ENCODE assay signal across 18 cellular contexts in the genomic region with DNA sequence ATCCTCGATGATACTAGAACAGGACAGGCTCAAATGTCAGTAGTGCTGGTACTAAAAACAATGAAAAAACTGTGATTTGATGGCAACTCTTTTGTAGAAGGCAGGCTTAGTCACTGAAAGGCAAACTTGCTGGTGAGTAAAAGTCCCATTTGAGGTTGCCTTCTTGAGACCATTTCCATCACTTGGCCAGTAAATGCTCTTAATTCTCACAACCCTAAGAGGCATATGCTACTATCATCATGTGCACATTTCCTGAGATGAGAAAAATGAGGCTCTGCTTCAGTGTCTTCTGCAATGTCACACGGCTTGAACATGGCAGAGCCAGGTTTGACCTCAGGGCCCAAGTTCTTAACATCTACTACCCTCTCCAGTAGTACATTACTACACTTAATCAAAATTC. TPM values are rescaled to one million over a fixed set of nuclear protein-coding genes. Genes with fewer than 3 reads are reported as not detected.
A peak's percentile ranks its signal among the peaks of the same experiment; 100 is the strongest.
DNase-seq lines count a peak whose midpoint lies in the region; ATAC-seq and TF ChIP-seq lines count a peak whose summit lies in the region.
"Had no signal": no experiment of that assay in that cellular context is flagged by ENCODE, and none has a peak within 500 bp of the region (broad histone marks: within the 10 kb centered on the region; RNA-seq: fewer than 3 reads in every experiment).

No MANE protein-coding gene starts in this region.

- H3K9ac ChIP-seq in SU-DHL-6 (ENCODE audit: low read length), result no peak overlapping the region
- no peak overlapping the region for H3K9ac ChIP-seq in neural progenitor cell
- H3K9ac ChIP-seq: parathyroid adenoma had no signal

- no peak overlapping the region for H3K4me3 ChIP-seq in SU-DHL-6 (ENCODE audit: insufficient read depth, low read length, poor library complexity, severe bottlenecking)
- H3K4me3 ChIP-seq in neural progenitor cell, result no peak overlapping the region
- H3K4me3 ChIP-seq: mucosa of descending colon, SJCRH30 had no signal

- H3K27ac Mint-ChIP-seq in natural killer cell (peak overlapping the region; percentile 29 to 78), neural progenitor cell (no peak overlapping the region)
- H3K27ac Mint-ChIP-seq in natural killer cell treated with Interleukin-12 subunit alpha and Interleukin-12 subunit beta and Interleukin-15 and Interleukin-18, amount 100 ng/mL, for 72 hours, result peak overlapping the region in 1 of 2 donors; percentile 15

- H3K4me1 ChIP-seq in neural progenitor cell, result peaks cover 31% of the 10 kb centered on the region
- H3K4me1 ChIP-seq: parathyroid adenoma had no signal

- TF ChIP-seq CTCF in natural killer cell (IDR thresholded peaks at IDR 0.05) (no peak), SU-DHL-6 (IDR thresholded peaks at IDR 0.05; ENCODE audit: insufficient read depth, low read length, poor library complexity, severe bottlenecking) (no peak), neural progenitor cell (IDR thresholded peaks at IDR 0.05) (no peak)

- peaks cover 54 to 63% of the 10 kb centered on the region in 2 donors for H3K4me1 Mint-ChIP-seq in natural killer cell
- H3K4me1 Mint-ChIP-seq in natural killer cell treated with Interleukin-12 subunit alpha and Interleukin-12 subunit beta and Interleukin-15 and Interleukin-18, amount 100 ng/mL, for 72 hours (ENCODE audit: low read depth in 2 of 2), result peaks cover 38 to 43% of the 10 kb centered on the region in 2 donors
- H3K4me1 Mint-ChIP-seq in neural progenitor cell, result peaks cover 18% of the 10 kb centered on the region

- H4K20me1 ChIP-seq in SU-DHL-6 (ENCODE audit: low read depth, low read length) (peaks cover 29% of the 10 kb centered on the region), neural progenitor cell (ENCODE audit: low read depth) (peaks cover 100% of the 10 kb centered on the region)

- H3F3A ChIP-seq in SU-DHL-6 (ENCODE audit: insufficient read depth) (peaks cover 10% of the 10 kb centered on the region; the same call in 1 of the 2 replicates), neural progenitor cell (ENCODE audit: low read depth) (peaks cover 10% of the 10 kb centered on the region)

- H3K27ac ChIP-seq in SU-DHL-6 (ENCODE audit: low read depth, low read length) (no peak overlapping the region), neural progenitor cell (no peak overlapping the region)
- H3K27ac ChIP-seq: parathyroid adenoma, SJCRH30 had no signal

- H3K9me3 ChIP-seq in SU-DHL-6 (ENCODE audit: insufficient read depth, low read length), result no peaks in the 10 kb centered on the region
- H3K9me3 ChIP-seq in neural progenitor cell (ENCODE audit: low read depth), result no peaks in the 10 kb centered on the region
- H3K9me3 ChIP-seq: mucosa of descending colon, SJCRH30 had no signal

- peaks cover 100% of the 10 kb centered on the region for H3K79me2 ChIP-seq in SU-DHL-6 (ENCODE audit: insufficient read depth, low read length)
- H3K79me2 ChIP-seq in neural progenitor cell (ENCODE audit: low read depth), result peaks cover 100% of the 10 kb centered on the region

- H3K36me3 ChIP-seq in SU-DHL-6 (ENCODE audit: low read length), result peaks cover 22% of the 10 kb centered on the region
- H3K36me3 ChIP-seq in neural progenitor cell, result no peaks in the 10 kb centered on the region

- H3K27me3 Mint-ChIP-seq in natural killer cell (ENCODE audit: low read depth in 2 of 2) (no peaks in the 10 kb centered on the region), neural progenitor cell (ENCODE audit: insufficient read depth, low read depth) (peaks cover 1% of the 10 kb centered on the region)
- no peaks in the 10 kb centered on the region for H3K27me3 Mint-ChIP-seq in natural killer cell treated with Interleukin-12 subunit alpha and Interleukin-12 subunit beta and Interleukin-15 and Interleukin-18, amount 100 ng/mL, for 72 hours

- H3K4me2 ChIP-seq in SU-DHL-6 (ENCODE audit: low read depth, low read length, poor library complexity, severe bottlenecking) (peak overlapping the region; percentile 3), neural progenitor cell (peak overlapping the region; percentile 19)

- no peak for DNase-seq in natural killer cell
- DNase-seq in natural killer cell treated with Interleukin-12 subunit alpha and Interleukin-12 subunit beta and Interleukin-15 and Interleukin-18, amount 100 ng/mL, for 72 hours (ENCODE audit: low spot score), result no peak
- no peak for DNase-seq in neural progenitor cell (ENCODE audit: low spot score)
- no peak for DNase-seq in T-helper 1 cell
- DNase-seq in NAMALWA (ENCODE audit: low spot score), result no peak
- no peak for DNase-seq in stimulated activated CD4-positive, alpha-beta T cell treated with anti-CD3 and anti-CD28 coated beads, Interleukin-15, amount 100 ng/mL, for 24 hours
- DNase-seq in DMS79 (lab: John Stamatoyannopoulos, UW), result no peak
- DNase-seq: activated CD4-positive, alpha-beta T cell treated with anti-CD3 and anti-CD28 coated beads for 48 hours; H7; left colon; mucosa of descending colon; NCI-H1436 treated with DMSO at 0.1 percent for 48 hours; NCI-H226; NK-92 treated with Interleukin-12 subunit alpha and Interleukin-12 subunit beta, amount 100 ng/mL, for 24 hours; SJCRH30; T-helper 9 cell had no signal

- H3K9me3 Mint-ChIP-seq in natural killer cell, result no peaks in the 10 kb centered on the region
- no peaks in the 10 kb centered on the region for H3K9me3 Mint-ChIP-seq in natural killer cell treated with Interleukin-12 subunit alpha and Interleukin-12 subunit beta and Interleukin-15 and Interleukin-18, amount 100 ng/mL, for 72 hours
- no peaks in the 10 kb centered on the region for H3K9me3 Mint-ChIP-seq in neural progenitor cell

- H3K27me3 ChIP-seq in SU-DHL-6 (ENCODE audit: low read length) (no peaks in the 10 kb centered on the region), neural progenitor cell (no peaks in the 10 kb centered on the region)
- H3K27me3 ChIP-seq: SJCRH30 had no signal

- intact Hi-C loops in natural killer cell (cut with micrococcal nuclease), result no loop called here

- peak in 2 of 3 donors; percentile 18 to 22 for ATAC-seq in natural killer cell
- ATAC-seq in natural killer cell treated with Interleukin-12 subunit alpha and Interleukin-12 subunit beta and Interleukin-15 and Interleukin-18, amount 100 ng/mL, for 72 hours, result no peak
- ATAC-seq: left colon had no signal

- no peaks in the 10 kb centered on the region for H3K9me2 ChIP-seq in SU-DHL-6 (replicated peaks; ENCODE audit: insufficient read depth, low read length)

- H3K4me3 Mint-ChIP-seq in natural killer cell, result no peak overlapping the region
- H3K4me3 Mint-ChIP-seq in natural killer cell treated with Interleukin-12 subunit alpha and Interleukin-12 subunit beta and Interleukin-15 and Interleukin-18, amount 100 ng/mL, for 72 hours, result no peak overlapping the region
- no peak overlapping the region for H3K4me3 Mint-ChIP-seq in neural progenitor cell

- no peak overlapping the region for H2AFZ ChIP-seq in SU-DHL-6 (ENCODE audit: low read depth, low read length, severe bottlenecking)
- H2AFZ ChIP-seq in neural progenitor cell (replicated peaks), result no peak overlapping the region
- H2AFZ ChIP-seq: parathyroid adenoma had no signal

- no peaks in the 10 kb centered on the region for H3K36me3 Mint-ChIP-seq in natural killer cell
- H3K36me3 Mint-ChIP-seq in natural killer cell treated with Interleukin-12 subunit alpha and Interleukin-12 subunit beta and Interleukin-15 and Interleukin-18, amount 100 ng/mL, for 72 hours, result no peaks in the 10 kb centered on the region
- H3K36me3 Mint-ChIP-seq in neural progenitor cell, result peaks cover 13% of the 10 kb centered on the region

RNA-seq across cellular contexts. Expression of gene AKIRIN2, which starts 9.9 kb away (rescaled TPM):
- total RNA-seq in natural killer cell, result 100 to 1,000 TPM; 102 to 156 (median 108) TPM
- 100 to 1,000 TPM in 1 of 2 donors, 10 to 100 TPM in 1; 78.3 to 101 TPM for total RNA-seq in natural killer cell treated with Interleukin-12 subunit alpha and Interleukin-12 subunit beta and Interleukin-15 and Interleukin-18, amount 100 ng/mL, for 72 hours
- 46.2 and 76.7 TPM in 2 replicates for total RNA-seq in neural progenitor cell (ENCODE audit: low replicate concordance)

Comparison
In these comparisons a context has a peak if more than half of its experiments do, and no peak if none do; other contexts are left out.
1. ATAC-seq: peak in natural killer cell (2 of 3); none in natural killer cell treated with Interleukin-12 subunit alpha and Interleukin-12 subunit beta and Interleukin-15 and Interleukin-18, amount 100 ng/mL, for 72 hours (0 of 2).